ENCODE assay signal across 34 cellular contexts in the genomic region with DNA sequence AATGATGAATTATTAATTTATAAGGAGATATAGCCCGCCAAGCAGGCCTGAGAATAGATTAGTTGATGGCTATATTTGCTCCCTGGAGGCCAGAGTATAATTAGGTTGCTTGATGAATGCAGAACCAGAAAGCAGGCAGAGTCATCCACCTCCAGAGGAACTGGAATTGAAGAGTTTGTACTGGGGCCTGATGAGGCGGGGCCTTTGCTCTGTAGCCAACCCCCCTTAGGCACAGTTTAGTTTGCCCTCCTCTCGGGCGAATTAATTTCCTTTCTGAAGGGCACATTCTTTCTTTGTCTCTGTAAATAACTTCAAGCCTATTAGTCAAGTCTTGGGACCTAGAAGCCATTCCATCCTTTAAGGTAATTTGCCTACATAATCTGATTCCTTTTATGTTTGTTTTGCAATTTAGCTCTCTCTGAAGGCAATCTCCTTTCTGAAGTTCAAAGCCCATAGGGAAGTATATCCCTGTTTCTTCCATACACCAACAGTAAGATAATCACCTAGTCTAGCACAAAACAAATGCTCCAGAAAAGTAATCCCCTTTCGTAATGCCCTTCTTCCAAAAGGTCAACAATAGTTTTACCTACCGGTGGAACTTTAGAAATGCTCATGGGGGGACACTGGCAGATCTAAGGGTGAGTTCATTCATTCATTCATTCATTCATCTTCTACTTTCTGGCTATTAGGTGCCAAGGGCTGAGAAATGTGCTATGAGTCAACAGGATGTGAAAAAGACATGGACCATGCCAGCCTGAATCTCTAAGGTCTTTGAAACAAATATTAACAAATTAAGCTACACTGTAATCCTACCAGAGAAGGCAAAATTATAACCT.
A peak's percentile ranks its signal among the peaks of the same experiment; 100 is the strongest.
DNase-seq lines count a peak whose midpoint lies in the region; ATAC-seq, FAIRE-seq and TF ChIP-seq lines count a peak whose summit lies in the region.
"Had no signal": no experiment of that assay in that cellular context is flagged by ENCODE, and none has a peak within 500 bp of the region (broad histone marks: within the 10 kb centered on the region; RNA-seq: fewer than 3 reads in every experiment).

No MANE protein-coding gene starts in this region.

- H3K9me3 Mint-ChIP-seq in stimulated activated naive CD8-positive, alpha-beta T cell treated with anti-CD3 and anti-CD28 coated beads, Interleukin-15, amount 100 ng/mL, for 72 hours = no peaks in the 10 kb centered on the region
- H3K9me3 Mint-ChIP-seq: activated naive CD4-positive, alpha-beta T cell treated with anti-CD3 and anti-CD28 coated beads, Interleukin-2, amount 50 U/mL, for 24 hours; CD8-positive, alpha-beta T cell; natural killer cell; stimulated activated naive B cell treated with anti-CD40 and anti-IgM and Interleukin-4, amounts not matched to agents 10 μg/mL and 1 μg/mL and 100 μg/mL, for 72 hours had no signal

- FAIRE-seq in bronchial epithelial cell (lab: Jason Lieb, UNC) = no peak
- FAIRE-seq: A549, endothelial cell of umbilical vein, GM12892, islet of Langerhans, small intestine had no signal

- H3K4me3 Mint-ChIP-seq in stimulated activated naive CD8-positive, alpha-beta T cell treated with anti-CD3 and anti-CD28 coated beads, Interleukin-15, amount 100 ng/mL, for 72 hours = no peak overlapping the region
- H3K4me3 Mint-ChIP-seq: activated CD4-positive, alpha-beta T cell treated with anti-CD3 and anti-CD28 coated beads for 36 hours; activated CD8-positive, alpha-beta T cell treated with anti-CD3 and anti-CD28 coated beads, Interleukin-2, amount 10 ng/mL, durations not matched to agents 7 days and 5 days; activated naive CD4-positive, alpha-beta T cell treated with anti-CD3 and anti-CD28 coated beads, Interleukin-2, amount 50 U/mL, for 24 hours; CD8-positive, alpha-beta T cell; natural killer cell; stimulated activated naive B cell treated with anti-CD40 and anti-IgM and Interleukin-4, amounts not matched to agents 10 μg/mL and 1 μg/mL and 100 μg/mL, for 72 hours had no signal

- TF ChIP-seq CTCF in cardiac muscle cell (IDR thresholded peaks at IDR 0.05; ENCODE audit: low read depth, low read length) (no peak), bronchial epithelial cell (IDR thresholded peaks at IDR 0.05; ENCODE audit: insufficient read depth, low read length, severe bottlenecking) (no peak), retinal pigment epithelial cell (conservative IDR thresholded peaks at IDR 0.05; ENCODE audit: low read depth, low read length) (no peak)

- no peaks in the 10 kb centered on the region for H3K9me3 ChIP-seq in cardiac muscle cell (ENCODE audit: low read depth)
- H3K9me3 ChIP-seq in right cardiac atrium (ENCODE audit: control insufficient read depth, low read length) = no peaks in the 10 kb centered on the region
- H3K9me3 ChIP-seq: A549, lower lobe of right lung, prostate gland, suprapubic skin, upper lobe of right lung had no signal

- no peaks in the 10 kb centered on the region for H3K27me3 ChIP-seq in cardiac muscle cell
- H3K27me3 ChIP-seq in right cardiac atrium (ENCODE audit: control insufficient read depth, insufficient read depth) = no peaks in the 10 kb centered on the region
- H3K27me3 ChIP-seq in bronchial epithelial cell (ENCODE audit: control insufficient read depth, insufficient read depth, low read length) = no peaks in the 10 kb centered on the region
- H3K27me3 ChIP-seq: suprapubic skin, upper lobe of right lung had no signal

- WGBS in right cardiac atrium = 75% methylated on average over 6 of the region's 6 CpGs

- intact Hi-C loops in right cardiac atrium (cut with DNase I) = no loop called here

- H3K27ac Mint-ChIP-seq in stimulated activated naive CD8-positive, alpha-beta T cell treated with anti-CD3 and anti-CD28 coated beads, Interleukin-15, amount 100 ng/mL, for 72 hours = no peak overlapping the region
- H3K27ac Mint-ChIP-seq: activated CD4-positive, alpha-beta T cell treated with anti-CD3 and anti-CD28 coated beads for 36 hours; activated CD8-positive, alpha-beta T cell treated with anti-CD3 and anti-CD28 coated beads, Interleukin-2, amount 10 ng/mL, durations not matched to agents 7 days and 5 days; activated naive CD4-positive, alpha-beta T cell treated with anti-CD3 and anti-CD28 coated beads, Interleukin-2, amount 50 U/mL, for 24 hours; CD8-positive, alpha-beta T cell; natural killer cell; stimulated activated naive B cell treated with anti-CD40 and anti-IgM and Interleukin-4, amounts not matched to agents 10 μg/mL and 1 μg/mL and 100 μg/mL, for 72 hours had no signal

- H3K4me3 ChIP-seq in cardiac muscle cell (no peak overlapping the region), right cardiac atrium (ENCODE audit: low read length) (no peak overlapping the region), bronchial epithelial cell (ENCODE audit: low read depth, low read length) (no peak overlapping the region), retinal pigment epithelial cell (ENCODE audit: low read length) (no peak overlapping the region)
- H3K4me3 ChIP-seq: A549, lower lobe of right lung, PC-9, prostate gland, suprapubic skin, upper lobe of right lung had no signal

- no peaks in the 10 kb centered on the region for H3K27me3 Mint-ChIP-seq in stimulated activated naive CD8-positive, alpha-beta T cell treated with anti-CD3 and anti-CD28 coated beads, Interleukin-15, amount 100 ng/mL, for 72 hours
- H3K27me3 Mint-ChIP-seq: activated CD4-positive, alpha-beta T cell treated with anti-CD3 and anti-CD28 coated beads for 36 hours; activated naive CD4-positive, alpha-beta T cell treated with anti-CD3 and anti-CD28 coated beads, Interleukin-2, amount 50 U/mL, for 24 hours had no signal

- ATAC-seq in right cardiac atrium = no peak
- ATAC-seq in stimulated activated naive CD8-positive, alpha-beta T cell treated with anti-CD3 and anti-CD28 coated beads, Interleukin-15, amount 100 ng/mL, for 72 hours = no peak
- ATAC-seq in stimulated activated naive CD8-positive, alpha-beta T cell treated with anti-CD3 and anti-CD28 coated beads, Interleukin-15, Interleukin-2, amounts not matched to agents 100 U/mL and 50 U/mL, for 24 hours = no peak
- ATAC-seq: A549; activated CD4-positive, alpha-beta T cell treated with anti-CD3 and anti-CD28 coated beads for 36 hours; activated CD8-positive, alpha-beta T cell treated with anti-CD3 and anti-CD28 coated beads, Interleukin-2, amount 10 ng/mL, durations not matched to agents 7 days and 5 days; CD8-positive, alpha-beta T cell; lower lobe of right lung; natural killer cell; stimulated activated naive B cell treated with anti-CD40 and anti-IgM and Interleukin-4, amounts not matched to agents 10 μg/mL and 1 μg/mL and 100 μg/mL, for 72 hours; upper lobe of right lung had no signal

- peaks cover 17% of the 10 kb centered on the region for H3K4me1 ChIP-seq in cardiac muscle cell (ENCODE audit: low read depth)
- H3K4me1 ChIP-seq in right cardiac atrium (ENCODE audit: control insufficient read depth, insufficient read depth, low read length) = no peaks in the 10 kb centered on the region
- H3K4me1 ChIP-seq: A549, lower lobe of right lung, prostate gland, suprapubic skin, upper lobe of right lung had no signal

- DNase-seq in cardiac muscle cell (ENCODE audit: low read depth in 1 of 2, low spot score in 1 of 2) (no peak), right cardiac atrium (no peak), M059J (ENCODE audit: low read depth) (peak; percentile 53), bronchial epithelial cell (ENCODE audit: low read depth) (peak; percentile 24), retinal pigment epithelial cell (ENCODE audit: low read depth) (peak; percentile 30), epidermal melanocyte (ENCODE audit: insufficient read length, low spot score) (no peak)
- DNase-seq in stimulated activated naive CD8-positive, alpha-beta T cell treated with anti-CD3 and anti-CD28 coated beads, Interleukin-15, amount 100 ng/mL, for 72 hours = no peak
- no peak for DNase-seq in stimulated activated naive CD8-positive, alpha-beta T cell treated with anti-CD3 and anti-CD28 coated beads, Interleukin-15, Interleukin-2, amounts not matched to agents 100 U/mL and 50 U/mL, for 24 hours
- DNase-seq: activated CD4-positive, alpha-beta T cell treated with anti-CD3 and anti-CD28 coated beads for 36 hours; activated CD8-positive, alpha-beta T cell treated with anti-CD3 and anti-CD28 coated beads, Interleukin-2, amount 10 ng/mL, durations not matched to agents 7 days and 5 days; amniotic stem cell; CD8-positive, alpha-beta T cell; HCEC 1CT; lower lobe of right lung; natural killer cell; NCI-H1417; NCI-H2029; NCI-H524 treated with DMSO at 0.1 percent for 48 hours; occipital lobe; PC-9; small intestine; stimulated activated naive B cell treated with anti-CD40 and anti-IgM and Interleukin-4, amounts not matched to agents 10 μg/mL and 1 μg/mL and 100 μg/mL, for 72 hours; T-helper 9 cell; upper lobe of right lung had no signal

- H3K4me1 Mint-ChIP-seq in stimulated activated naive CD8-positive, alpha-beta T cell treated with anti-CD3 and anti-CD28 coated beads, Interleukin-15, amount 100 ng/mL, for 72 hours = peaks cover 8% of the 10 kb centered on the region
- H3K4me1 Mint-ChIP-seq: natural killer cell had no signal

- H3K36me3 ChIP-seq in cardiac muscle cell (no peaks in the 10 kb centered on the region), bronchial epithelial cell (ENCODE audit: control insufficient read depth, insufficient read depth, low read length) (no peaks in the 10 kb centered on the region)
- H3K36me3 ChIP-seq: lower lobe of right lung, prostate gland, suprapubic skin, upper lobe of right lung had no signal

- H3K27ac ChIP-seq in cardiac muscle cell = peak overlapping the region; percentile 12
- H3K27ac ChIP-seq in right cardiac atrium (ENCODE audit: low read length) = no peak overlapping the region
- H3K27ac ChIP-seq: A549, HL-60, KMS-11, lower lobe of right lung, PC-9, prostate gland, suprapubic skin, upper lobe of right lung, VCaP had no signal

Comparison
In these comparisons a context has a peak if more than half of its experiments do, and no peak if none do; other contexts are left out.
1. DNase-seq: peak in M059J (single experiment), bronchial epithelial cell (single experiment) and retinal pigment epithelial cell (single experiment); none in cardiac muscle cell (0 of 2), right cardiac atrium (0 of 3), epidermal melanocyte (single experiment), stimulated activated naive CD8-positive, alpha-beta T cell treated with anti-CD3 and anti-CD28 coated beads, Interleukin-15, amount 100 ng/mL, for 72 hours (0 of 2) and stimulated activated naive CD8-positive, alpha-beta T cell treated with anti-CD3 and anti-CD28 coated beads, Interleukin-15, Interleukin-2, amounts not matched to agents 100 U/mL and 50 U/mL, for 24 hours (single experiment).